In genomic region chr3:45870099-45870498, GRCh38 we compare ENCODE assay signal across 9 cellular contexts.
DNase-seq lines count a peak whose midpoint lies in the region; ATAC-seq and TF ChIP-seq lines count a peak whose summit lies in the region.
"Had no signal": no experiment of that assay in that cellular context is flagged by ENCODE, and none has a peak within 500 bp of the region (broad histone marks: within the 10 kb centered on the region; RNA-seq: fewer than 3 reads in every experiment).

No MANE protein-coding gene starts in this region.

- DNase-seq in activated CD8-positive, alpha-beta memory T cell treated with anti-CD3 and anti-CD28 coated beads, Interleukin-2, amount 50 U/mL, for 4 hours: peak; percentile 60
- peak; percentile 63 to 70 (median 67) for DNase-seq in effector memory CD8-positive, alpha-beta T cell
- DNase-seq in stimulated activated CD8-positive, alpha-beta memory T cell treated with anti-CD3 and anti-CD28 coated beads, Interleukin-4, amount 100 ng/mL, for 1 hour (ENCODE audit: low read depth in 2 of 2, low spot score in 1 of 2): peak; percentile 18 to 43
- DNase-seq in KBM-7 (no peak), hypothalamus (lab: John Stamatoyannopoulos, UW) (no peak)

- H3K4me3 Mint-ChIP-seq in effector memory CD8-positive, alpha-beta T cell: peak overlapping the region; percentile 53 to 69

- peaks cover 19 to 38% of the 10 kb centered on the region in 2 donors for H3K4me1 Mint-ChIP-seq in effector memory CD8-positive, alpha-beta T cell (ENCODE audit: low read depth in 2 of 2)

- no peaks in the 10 kb centered on the region for H3K9me3 ChIP-seq in Loucy (ENCODE audit: insufficient read depth, low read depth, low read length)

- no peaks in the 10 kb centered on the region for H3K79me2 ChIP-seq in Loucy (ENCODE audit: insufficient read depth, low read length)

- no peak for TF ChIP-seq CTCF in Loucy (conservative IDR thresholded peaks at IDR 0.05; ENCODE audit: low read length)

- peak; percentile 92 for ATAC-seq in effector memory CD8-positive, alpha-beta T cell (replicated peaks)
- ATAC-seq in HG03039 (IDR thresholded peaks at IDR 0.05; ENCODE audit: unreplicated experiment): no peak
- ATAC-seq in HG03521 (IDR thresholded peaks at IDR 0.05; ENCODE audit: unreplicated experiment): no peak

- H3K4me3 ChIP-seq in Loucy (ENCODE audit: low read length, poor library complexity, severe bottlenecking): peak overlapping the region; percentile 36
- H3K4me3 ChIP-seq: skin epidermis had no signal

- H3K4me2 ChIP-seq in Loucy (ENCODE audit: low read depth, low read length, poor library complexity, severe bottlenecking): peak overlapping the region; percentile 70

- no peaks in the 10 kb centered on the region for H3K9me2 ChIP-seq in Loucy (replicated peaks; ENCODE audit: low read depth, low read length)

- peaks cover 5% of the 10 kb centered on the region; the same call in 1 of the 2 replicates for H3F3A ChIP-seq in Loucy (ENCODE audit: low read depth)

- H2AFZ ChIP-seq in Loucy (ENCODE audit: low read length): no peak overlapping the region

- no peaks in the 10 kb centered on the region for H3K27me3 ChIP-seq in Loucy (ENCODE audit: insufficient read depth, low read length, poor library complexity, severe bottlenecking)

- no peak overlapping the region for H3K9ac ChIP-seq in Loucy (ENCODE audit: low read depth, low read length, poor library complexity, severe bottlenecking)

- peaks cover 0 to 47% of the 10 kb centered on the region in 2 donors for H3K27me3 Mint-ChIP-seq in effector memory CD8-positive, alpha-beta T cell

- H4K20me1 ChIP-seq in Loucy (ENCODE audit: insufficient read depth, low read length, poor library complexity, severe bottlenecking): no peaks in the 10 kb centered on the region

- in situ Hi-C loops in KBM-7 (cut with MboI; ENCODE audit: low pct_unique_long_range_greater_than_20kb, low sequenced_read_pairs): no loop called here

- peaks cover 6% of the 10 kb centered on the region for H3K36me3 Mint-ChIP-seq in effector memory CD8-positive, alpha-beta T cell (ENCODE audit: insufficient read depth)

- no peaks in the 10 kb centered on the region for H3K9me3 Mint-ChIP-seq in effector memory CD8-positive, alpha-beta T cell

- no peaks in the 10 kb centered on the region for H3K36me3 ChIP-seq in Loucy (ENCODE audit: insufficient read depth, low read length)

- H3K4me1 ChIP-seq in Loucy (ENCODE audit: insufficient read depth, low read length, poor library complexity, severe bottlenecking): peaks cover 60% of the 10 kb centered on the region

- peak overlapping the region; percentile 32 to 75 for H3K27ac Mint-ChIP-seq in effector memory CD8-positive, alpha-beta T cell

Comparison
In these comparisons a context has a peak if more than half of its experiments do, and no peak if none do; other contexts are left out.
1. DNase-seq: peak in activated CD8-positive, alpha-beta memory T cell treated with anti-CD3 and anti-CD28 coated beads, Interleukin-2, amount 50 U/mL, for 4 hours (single experiment), effector memory CD8-positive, alpha-beta T cell (3 of 3) and stimulated activated CD8-positive, alpha-beta memory T cell treated with anti-CD3 and anti-CD28 coated beads, Interleukin-4, amount 100 ng/mL, for 1 hour (2 of 2); none in KBM-7 (single experiment) and hypothalamus (0 of 51).